23 cellular contexts compared by ENCODE assay signal in genomic region chr2:63723709-63724108, GRCh38.
"Had no signal": no experiment of that assay in that cellular context is flagged by ENCODE, and none has a peak within 500 bp of the region (broad histone marks: within the 10 kb centered on the region; RNA-seq: fewer than 3 reads in every experiment).

No MANE protein-coding gene starts in this region.

- H3K9me3 ChIP-seq: ovary, psoas muscle, suprapubic skin, transverse colon, upper lobe of right lung, uterus had no signal

- H3K27ac ChIP-seq: dorsolateral prefrontal cortex, neural progenitor cell, ovary, psoas muscle, suprapubic skin, transverse colon, upper lobe of right lung, uterus had no signal

- FAIRE-seq: colon, keratinocyte, small intestine had no signal

- H3K27me3 ChIP-seq: dorsolateral prefrontal cortex, neural progenitor cell, ovary, suprapubic skin, transverse colon, upper lobe of right lung, uterus had no signal

- H3K36me3 ChIP-seq: neural progenitor cell, ovary, suprapubic skin, transverse colon, upper lobe of right lung, uterus had no signal

- H3K4me1 ChIP-seq: suprapubic skin, transverse colon, upper lobe of right lung, uterus had no signal

- H3K9ac ChIP-seq: neural progenitor cell had no signal

- H3K4me3 ChIP-seq: dorsolateral prefrontal cortex, neural progenitor cell, ovary, psoas muscle, suprapubic skin, transverse colon, upper lobe of right lung, uterus had no signal

- DNase-seq: cerebellar nuclear complex; dorsolateral prefrontal cortex; effector CD4-positive, alpha-beta T cell; foreskin melanocyte; hypothalamus; immature natural killer cell; mesenchymal stem cell; naive thymus-derived CD4-positive, alpha-beta T cell; ovary; posterior cingulate gyrus; psoas muscle; right cardiac atrium; small intestine; stimulated activated CD4-positive, alpha-beta T cell treated with anti-CD3 and anti-CD28 coated beads, Interleukin-15, amount 100 ng/mL, for 24 hours; stimulated activated CD4-positive, alpha-beta T cell treated with anti-CD3 and anti-CD28 coated beads, Interleukin-2, amount 100 ng/mL, for 48 hours; stimulated activated naive B cell treated with anti-CD40 and anti-IgM and Interleukin-4, amounts not matched to agents 10 μg/mL and 1 μg/mL and 100 μg/mL, for 72 hours; transverse colon; upper lobe of right lung; uterus had no signal

- ATAC-seq: naive thymus-derived CD4-positive, alpha-beta T cell; psoas muscle; right cardiac atrium; stimulated activated naive B cell treated with anti-CD40 and anti-IgM and Interleukin-4, amounts not matched to agents 10 μg/mL and 1 μg/mL and 100 μg/mL, for 72 hours; upper lobe of right lung had no signal

- H3K4me2 ChIP-seq: neural progenitor cell had no signal

- H2AFZ ChIP-seq: neural progenitor cell had no signal
